8 cellular contexts compared by ENCODE assay signal in the genomic region with DNA sequence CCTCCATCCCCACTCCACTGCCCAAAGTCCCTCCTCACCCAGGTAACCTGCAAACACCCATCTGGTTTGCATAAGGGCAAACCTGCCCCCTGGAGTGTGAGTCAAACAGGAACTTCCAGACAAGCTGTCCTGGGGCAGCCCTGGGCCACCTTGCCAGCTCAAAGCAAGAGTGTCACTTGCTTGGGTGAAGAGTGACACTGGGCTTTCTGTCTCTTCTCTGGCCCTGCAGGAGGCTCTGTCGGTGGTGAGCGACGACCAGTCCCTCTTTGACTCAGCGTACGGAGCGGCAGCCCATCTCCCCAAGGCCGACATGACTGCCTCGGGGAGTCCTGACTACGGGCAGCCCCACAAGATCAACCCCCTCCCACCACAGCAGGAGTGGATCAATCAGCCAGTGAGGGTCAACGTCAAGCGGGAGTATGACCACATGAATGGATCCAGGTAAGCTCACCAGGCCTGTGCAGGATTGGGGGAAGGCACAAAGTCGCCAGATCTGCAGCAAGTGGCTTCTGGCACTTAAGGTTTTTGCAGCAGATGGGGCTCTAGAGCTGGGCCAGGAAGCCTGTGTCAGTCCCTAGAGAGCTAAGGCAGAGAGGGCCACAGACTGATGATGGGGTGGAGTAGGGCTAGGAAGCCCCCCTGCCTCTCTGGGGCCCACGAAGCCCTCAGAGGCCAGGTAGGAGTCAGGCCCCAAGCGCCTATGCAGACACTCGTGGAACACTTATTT.
DNase-seq lines count a peak whose midpoint lies in the region; ATAC-seq and TF ChIP-seq lines count a peak whose summit lies in the region.

No MANE protein-coding gene starts in this region.

- H3K79me2 ChIP-seq in hepatocyte: no peaks in the 10 kb centered on the region

- no peaks in the 10 kb centered on the region for H3K36me3 Mint-ChIP-seq in Calu3 (ENCODE audit: insufficient read depth, unreplicated experiment)
- peaks cover 4 to 33% of the 10 kb centered on the region in 2 donors for H3K36me3 Mint-ChIP-seq in activated naive CD4-positive, alpha-beta T cell treated with anti-CD3 and anti-CD28 coated beads, Interleukin-2, amount 50 U/mL, for 72 hours
- peaks cover 18% of the 10 kb centered on the region for H3K36me3 Mint-ChIP-seq in osteocyte (ENCODE audit: unreplicated experiment)

- H3K4me3 Mint-ChIP-seq in Calu3 (ENCODE audit: low read depth, unreplicated experiment): no peak overlapping the region
- no peak overlapping the region for H3K4me3 Mint-ChIP-seq in osteocyte (ENCODE audit: unreplicated experiment)

- H3K27me3 Mint-ChIP-seq in Calu3 (ENCODE audit: unreplicated experiment) (peaks cover 21% of the 10 kb centered on the region), osteocyte (ENCODE audit: unreplicated experiment) (no peaks in the 10 kb centered on the region)

- H3K9me3 ChIP-seq in hepatocyte (ENCODE audit: low read depth): no peaks in the 10 kb centered on the region

- DNase-seq in Calu3 (peak; percentile 4), hepatocyte (ENCODE audit: low spot score) (no peak), osteocyte (ENCODE audit: extremely low spot score, unreplicated experiment) (no peak), G401 (ENCODE audit: low spot score) (no peak), AG20443 (ENCODE audit: low spot score) (no peak)
- peak; percentile 39 to 87 for DNase-seq in activated naive CD4-positive, alpha-beta T cell treated with anti-CD3 and anti-CD28 coated beads, Interleukin-2, amount 50 U/mL, for 72 hours (ENCODE audit: low spot score in 2 of 2)

- in situ Hi-C loops in G401 (cut with HindIII; ENCODE audit: low sequenced_read_pairs): no loop called here

- H3K9me3 Mint-ChIP-seq in Calu3 (ENCODE audit: low read depth, unreplicated experiment) (no peaks in the 10 kb centered on the region), osteocyte (ENCODE audit: unreplicated experiment) (no peaks in the 10 kb centered on the region)
- H3K9me3 Mint-ChIP-seq in activated naive CD4-positive, alpha-beta T cell treated with anti-CD3 and anti-CD28 coated beads, Interleukin-2, amount 50 U/mL, for 72 hours: no peaks in the 10 kb centered on the region

- H3K9me2 ChIP-seq in hepatocyte (replicated peaks; ENCODE audit: insufficient read depth): no peaks in the 10 kb centered on the region

- no peak overlapping the region for H3K4me3 ChIP-seq in hepatocyte

- H3K4me2 ChIP-seq in hepatocyte: no peak overlapping the region

- no peaks in the 10 kb centered on the region for H3K4me1 ChIP-seq in hepatocyte (ENCODE audit: insufficient read depth)

- H3K27ac Mint-ChIP-seq in Calu3 (ENCODE audit: unreplicated experiment): no peak overlapping the region
- peak overlapping the region; percentile 91 to 98 for H3K27ac Mint-ChIP-seq in activated naive CD4-positive, alpha-beta T cell treated with anti-CD3 and anti-CD28 coated beads, Interleukin-2, amount 50 U/mL, for 72 hours
- no peak overlapping the region for H3K27ac Mint-ChIP-seq in osteocyte (ENCODE audit: unreplicated experiment)

- no peak for TF ChIP-seq CTCF in Calu3 (IDR thresholded peaks at IDR 0.05; ENCODE audit: unreplicated experiment)
- no peak for TF ChIP-seq CTCF in hepatocyte (IDR thresholded peaks at IDR 0.05; ENCODE audit: poor library complexity)
- TF ChIP-seq CTCF in osteocyte (IDR thresholded peaks at IDR 0.05): no peak

- CTCF ChIA-PET in Calu3 (lab: Charles Lee): no interaction called here

- no peaks in the 10 kb centered on the region for H3K36me3 ChIP-seq in hepatocyte (replicated peaks; ENCODE audit: insufficient read depth, low read depth)

- no peak overlapping the region for H2AFZ ChIP-seq in hepatocyte

- ATAC-seq in GM19328 (IDR thresholded peaks at IDR 0.05; ENCODE audit: unreplicated experiment): peak; percentile 48
- ATAC-seq in HG03135 (IDR thresholded peaks at IDR 0.05; ENCODE audit: unreplicated experiment): peak; percentile 62
- peak; percentile 80 to 87 for ATAC-seq in activated naive CD4-positive, alpha-beta T cell treated with anti-CD3 and anti-CD28 coated beads, Interleukin-2, amount 50 U/mL, for 72 hours

- no peaks in the 10 kb centered on the region for H3K27me3 ChIP-seq in hepatocyte

- WGBS in hepatocyte (ENCODE audit: low lambda C conversion rate, missing lambda C conversion rate): 89% methylated on average over 15 of the region's 15 CpGs

- intact Hi-C loops in Calu3 (cut with micrococcal nuclease; ENCODE audit: unreplicated experiment): no loop called here

- no peaks in the 10 kb centered on the region for H4K20me1 ChIP-seq in hepatocyte (ENCODE audit: insufficient read depth, poor library complexity, severe bottlenecking)

- H3K4me1 Mint-ChIP-seq in Calu3 (ENCODE audit: low read depth, unreplicated experiment): peaks cover 8% of the 10 kb centered on the region
- peaks cover 15% of the 10 kb centered on the region for H3K4me1 Mint-ChIP-seq in osteocyte (ENCODE audit: unreplicated experiment)

- H3K27ac ChIP-seq in hepatocyte: no peak overlapping the region

- no TSS peak for BruUV-seq in Calu3 (replicated peaks; lab: Mats Ljungman, UMichigan)

Comparison
In these comparisons a context has a peak if more than half of its experiments do, and no peak if none do; other contexts are left out.
1. DNase-seq: peak in Calu3 (single experiment) and activated naive CD4-positive, alpha-beta T cell treated with anti-CD3 and anti-CD28 coated beads, Interleukin-2, amount 50 U/mL, for 72 hours (2 of 2); none in hepatocyte (single experiment), osteocyte (single experiment), G401 (single experiment) and AG20443 (single experiment).
2. H3K27ac Mint-ChIP-seq: peak in activated naive CD4-positive, alpha-beta T cell treated with anti-CD3 and anti-CD28 coated beads, Interleukin-2, amount 50 U/mL, for 72 hours (2 of 2); none in Calu3 (single experiment) and osteocyte (single experiment).
3. Peak in every context shown above with its lines, with median percentiles within 50 percentile points of each other: ATAC-seq.